1 cellular context compared by ENCODE assay signal in the genomic region with DNA sequence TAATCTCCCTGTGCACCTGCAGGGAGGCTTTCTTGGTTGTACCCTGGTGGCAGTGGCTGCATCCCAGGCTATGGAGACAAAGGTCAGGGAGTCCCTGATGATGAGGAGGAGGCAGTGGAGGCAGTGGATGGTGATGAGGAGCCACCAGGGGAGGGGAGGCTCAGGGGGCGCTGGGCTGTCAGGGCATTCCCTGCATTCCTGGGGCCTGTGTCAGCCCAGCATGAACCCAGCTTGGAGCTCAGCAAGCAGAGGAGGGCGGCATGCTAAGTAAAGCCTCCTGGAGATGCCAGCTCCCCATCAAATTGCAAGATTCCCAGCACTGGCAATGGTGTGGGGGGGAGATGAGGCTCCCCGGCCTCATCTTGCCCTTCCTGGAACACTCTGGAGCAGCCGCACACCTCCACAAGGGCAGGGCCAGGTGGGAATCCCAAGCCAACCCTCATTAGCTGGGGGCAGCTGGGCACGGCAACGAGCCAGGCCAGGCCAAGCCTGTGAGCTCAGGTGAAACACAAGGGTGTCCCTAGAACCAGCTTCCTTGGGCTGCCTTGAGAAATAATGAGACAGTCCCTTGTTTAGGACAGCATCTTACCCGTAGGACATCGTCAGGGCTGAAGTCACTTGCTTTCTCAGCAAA.
TF ChIP-seq lines count a peak whose summit lies in the region.

No MANE protein-coding gene starts in this region.

TF ChIP-seq in GM23338, 12 proteins besides CTCF, POLR2A, EP300 and RAD21 (continued from another document):
- TF ChIP-seq, protein P1, sequence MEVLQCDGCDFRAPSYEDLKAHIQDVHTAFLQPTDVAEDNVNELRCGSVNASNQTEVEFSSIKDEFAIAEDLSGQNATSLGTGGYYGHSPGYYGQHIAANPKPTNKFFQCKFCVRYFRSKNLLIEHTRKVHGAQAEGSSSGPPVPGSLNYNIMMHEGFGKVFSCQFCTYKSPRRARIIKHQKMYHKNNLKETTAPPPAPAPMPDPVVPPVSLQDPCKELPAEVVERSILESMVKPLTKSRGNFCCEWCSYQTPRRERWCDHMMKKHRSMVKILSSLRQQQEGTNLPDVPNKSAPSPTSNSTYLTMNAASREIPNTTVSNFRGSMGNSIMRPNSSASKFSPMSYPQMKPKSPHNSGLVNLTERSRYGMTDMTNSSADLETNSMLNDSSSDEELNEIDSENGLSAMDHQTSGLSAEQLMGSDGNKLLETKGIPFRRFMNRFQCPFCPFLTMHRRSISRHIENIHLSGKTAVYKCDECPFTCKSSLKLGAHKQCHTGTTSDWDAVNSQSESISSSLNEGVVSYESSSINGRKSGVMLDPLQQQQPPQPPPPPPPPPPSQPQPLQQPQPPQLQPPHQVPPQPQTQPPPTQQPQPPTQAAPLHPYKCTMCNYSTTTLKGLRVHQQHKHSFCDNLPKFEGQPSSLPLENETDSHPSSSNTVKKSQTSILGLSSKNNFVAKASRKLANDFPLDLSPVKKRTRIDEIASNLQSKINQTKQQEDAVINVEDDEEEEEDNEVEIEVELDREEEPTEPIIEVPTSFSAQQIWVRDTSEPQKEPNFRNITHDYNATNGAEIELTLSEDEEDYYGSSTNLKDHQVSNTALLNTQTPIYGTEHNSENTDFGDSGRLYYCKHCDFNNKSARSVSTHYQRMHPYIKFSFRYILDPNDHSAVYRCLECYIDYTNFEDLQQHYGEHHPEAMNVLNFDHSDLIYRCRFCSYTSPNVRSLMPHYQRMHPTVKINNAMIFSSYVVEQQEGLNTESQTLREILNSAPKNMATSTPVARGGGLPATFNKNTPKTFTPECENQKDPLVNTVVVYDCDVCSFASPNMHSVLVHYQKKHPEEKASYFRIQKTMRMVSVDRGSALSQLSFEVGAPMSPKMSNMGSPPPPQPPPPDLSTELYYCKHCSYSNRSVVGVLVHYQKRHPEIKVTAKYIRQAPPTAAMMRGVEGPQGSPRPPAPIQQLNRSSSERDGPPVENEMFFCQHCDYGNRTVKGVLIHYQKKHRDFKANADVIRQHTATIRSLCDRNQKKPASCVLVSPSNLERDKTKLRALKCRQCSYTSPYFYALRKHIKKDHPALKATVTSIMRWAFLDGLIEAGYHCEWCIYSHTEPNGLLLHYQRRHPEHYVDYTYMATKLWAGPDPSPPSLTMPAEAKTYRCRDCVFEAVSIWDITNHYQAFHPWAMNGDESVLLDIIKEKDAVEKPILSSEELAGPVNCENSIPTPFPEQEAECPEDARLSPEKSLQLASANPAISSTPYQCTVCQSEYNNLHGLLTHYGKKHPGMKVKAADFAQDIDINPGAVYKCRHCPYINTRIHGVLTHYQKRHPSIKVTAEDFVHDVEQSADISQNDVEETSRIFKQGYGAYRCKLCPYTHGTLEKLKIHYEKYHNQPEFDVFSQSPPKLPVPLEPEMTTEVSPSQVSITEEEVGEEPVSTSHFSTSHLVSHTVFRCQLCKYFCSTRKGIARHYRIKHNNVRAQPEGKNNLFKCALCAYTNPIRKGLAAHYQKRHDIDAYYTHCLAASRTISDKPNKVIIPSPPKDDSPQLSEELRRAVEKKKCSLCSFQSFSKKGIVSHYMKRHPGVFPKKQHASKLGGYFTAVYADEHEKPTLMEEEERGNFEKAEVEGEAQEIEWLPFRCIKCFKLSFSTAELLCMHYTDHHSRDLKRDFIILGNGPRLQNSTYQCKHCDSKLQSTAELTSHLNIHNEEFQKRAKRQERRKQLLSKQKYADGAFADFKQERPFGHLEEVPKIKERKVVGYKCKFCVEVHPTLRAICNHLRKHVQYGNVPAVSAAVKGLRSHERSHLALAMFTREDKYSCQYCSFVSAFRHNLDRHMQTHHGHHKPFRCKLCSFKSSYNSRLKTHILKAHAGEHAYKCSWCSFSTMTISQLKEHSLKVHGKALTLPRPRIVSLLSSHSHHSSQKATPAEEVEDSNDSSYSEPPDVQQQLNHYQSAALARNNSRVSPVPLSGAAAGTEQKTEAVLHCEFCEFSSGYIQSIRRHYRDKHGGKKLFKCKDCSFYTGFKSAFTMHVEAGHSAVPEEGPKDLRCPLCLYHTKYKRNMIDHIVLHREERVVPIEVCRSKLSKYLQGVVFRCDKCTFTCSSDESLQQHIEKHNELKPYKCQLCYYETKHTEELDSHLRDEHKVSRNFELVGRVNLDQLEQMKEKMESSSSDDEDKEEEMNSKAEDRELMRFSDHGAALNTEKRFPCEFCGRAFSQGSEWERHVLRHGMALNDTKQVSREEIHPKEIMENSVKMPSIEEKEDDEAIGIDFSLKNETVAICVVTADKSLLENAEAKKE (CRISPR knock-in tag; IDR thresholded peaks at IDR 0.05), result no peak
- no peak for TF ChIP-seq ZNF114 (CRISPR knock-in tag; IDR thresholded peaks at IDR 0.05)
